25 cellular contexts compared by ENCODE assay signal in genomic region chr11:6548641-6549040, GRCh38. TPM values are rescaled to one million over a fixed set of nuclear protein-coding genes. Genes with fewer than 3 reads are reported as not detected.
DNase-seq lines count a peak whose midpoint lies in the region; ATAC-seq, FAIRE-seq and TF ChIP-seq lines count a peak whose summit lies in the region.
"Had no signal": no experiment of that assay in that cellular context is flagged by ENCODE, and none has a peak within 500 bp of the region (broad histone marks: within the 10 kb centered on the region; RNA-seq: fewer than 3 reads in every experiment).

No MANE protein-coding gene starts in this region.

- DNase-seq in GM12892 (ENCODE audit: insufficient read length) (no peak), SW480 (ENCODE audit: low spot score) (peak; percentile 6), endodermal cell (peak; percentile 57), osteoblast (ENCODE audit: insufficient read length, low spot score, missing footprints) (peak; percentile 73), NCI-H345 (lab: John Stamatoyannopoulos, UW) (no peak), OCI-M1 (lab: John Stamatoyannopoulos, UW) (no peak), GM13976 (ENCODE audit: low spot score) (no peak)
- DNase-seq: Caco-2; CD4-positive, CD25-positive, alpha-beta regulatory T cell; DMS79; EL; GDM1; GOT3; HFFc6 had no signal

- H4K20me1 ChIP-seq in osteoblast (ENCODE audit: insufficient read depth, low read length) = no peaks in the 10 kb centered on the region
- H4K20me1 ChIP-seq: BLaER1 had no signal

- no peak overlapping the region for H3K27ac Mint-ChIP-seq in endodermal cell
- H3K27ac Mint-ChIP-seq: B cell; CD8-positive, alpha-beta T cell; HFFc6 had no signal

- H3K27me3 ChIP-seq in endodermal cell (ENCODE audit: control insufficient read depth, insufficient read depth, low read length, poor library complexity, severe bottlenecking) (no peaks in the 10 kb centered on the region), osteoblast (ENCODE audit: insufficient read depth, low read length) (no peaks in the 10 kb centered on the region)
- H3K27me3 ChIP-seq: BLaER1 had no signal

- TF ChIP-seq POLR2A in GM12892 (IDR thresholded peaks at IDR 0.05; ENCODE audit: low read depth, low read length) = no peak

- H3K36me3 Mint-ChIP-seq in endodermal cell (ENCODE audit: low read depth) = peaks cover 2% of the 10 kb centered on the region

- TF ChIP-seq CTCF in endodermal cell (conservative IDR thresholded peaks at IDR 0.05) = no peak
- TF ChIP-seq CTCF in osteoblast (IDR thresholded peaks at IDR 0.05; ENCODE audit: extremely low read depth, low read depth, low read length) = no peak
- no peak for TF ChIP-seq CTCF in GM13976 (IDR thresholded peaks at IDR 0.05; ENCODE audit: borderline replicate concordance, control extremely low read depth, extremely low read depth, insufficient read depth, missing control alignments)

- H3K4me3 Mint-ChIP-seq in endodermal cell = no peak overlapping the region
- H3K4me3 Mint-ChIP-seq: B cell; CD4-positive, CD25-positive, alpha-beta regulatory T cell; CD8-positive, alpha-beta T cell; HFFc6 had no signal

- no peak overlapping the region for H3K4me3 ChIP-seq in endodermal cell (ENCODE audit: low read length)
- no peak overlapping the region for H3K4me3 ChIP-seq in osteoblast (ENCODE audit: insufficient read depth, low read length)
- H3K4me3 ChIP-seq: BLaER1, GM12878, HAP-1 had no signal

- H3K9me3 ChIP-seq in endodermal cell (ENCODE audit: control insufficient read depth, low read length) = no peaks in the 10 kb centered on the region
- no peaks in the 10 kb centered on the region for H3K9me3 ChIP-seq in osteoblast (ENCODE audit: low read depth, low read length)
- H3K9me3 ChIP-seq: BLaER1, Caco-2, HAP-1 had no signal

- no peak overlapping the region for H3K4me2 ChIP-seq in osteoblast (ENCODE audit: insufficient read depth, low read length)
- H3K4me2 ChIP-seq: BLaER1 had no signal

- no peak overlapping the region for H3K9ac ChIP-seq in endodermal cell (ENCODE audit: extremely low read depth, low read length, poor library complexity, severe bottlenecking)
- H3K9ac ChIP-seq: BLaER1 had no signal

- no peaks in the 10 kb centered on the region for H3K4me1 Mint-ChIP-seq in endodermal cell
- H3K4me1 Mint-ChIP-seq: B cell had no signal

- no peak for ATAC-seq in GM21717 (IDR thresholded peaks at IDR 0.05; ENCODE audit: unreplicated experiment)
- ATAC-seq: CD8-positive, alpha-beta T cell; GM12878 had no signal

- H3K79me2 ChIP-seq in osteoblast (ENCODE audit: insufficient read depth, low read length) = no peaks in the 10 kb centered on the region

- no peak overlapping the region for H2AFZ ChIP-seq in osteoblast (ENCODE audit: low read length)

- H3K27me3 Mint-ChIP-seq in endodermal cell (ENCODE audit: insufficient read depth) = no peaks in the 10 kb centered on the region
- H3K27me3 Mint-ChIP-seq: B cell; CD4-positive, CD25-positive, alpha-beta regulatory T cell had no signal

- H3K4me1 ChIP-seq in endodermal cell (ENCODE audit: control insufficient read depth, insufficient read depth, low read length) = no peaks in the 10 kb centered on the region
- H3K4me1 ChIP-seq in osteoblast (ENCODE audit: insufficient read depth, low read length) = no peaks in the 10 kb centered on the region
- H3K4me1 ChIP-seq: BLaER1, Caco-2, HAP-1 had no signal

- H3K27ac ChIP-seq in endodermal cell (ENCODE audit: low read depth, low read length) = no peak overlapping the region
- no peak overlapping the region for H3K27ac ChIP-seq in osteoblast (ENCODE audit: low read depth, low read length)
- H3K27ac ChIP-seq: 22Rv1, BLaER1, C4-2B had no signal

- in situ Hi-C loops in GM13976 (cut with MboI; ENCODE audit: low sequenced_read_pairs, unreplicated experiment) = no loop called here

- H3K36me3 ChIP-seq in endodermal cell (ENCODE audit: control insufficient read depth, insufficient read depth, low read length) (no peaks in the 10 kb centered on the region), osteoblast (ENCODE audit: insufficient read depth, low read length) (peaks cover 2% of the 10 kb centered on the region)
- H3K36me3 ChIP-seq: HAP-1 had no signal

- no peaks in the 10 kb centered on the region for H3K9me3 Mint-ChIP-seq in endodermal cell
- H3K9me3 Mint-ChIP-seq: CD4-positive, CD25-positive, alpha-beta regulatory T cell; CD8-positive, alpha-beta T cell; HFFc6 had no signal

- 88 to 93% methylated on average over 1 to 2 of the region's 3 CpGs for WGBS in endodermal cell (ENCODE audit: insufficient coverage in 1 of 2, insufficient read length in 1 of 2), 2 experiments

- FAIRE-seq in GM12892 (lab: Jason Lieb, UNC) = peak; percentile 24
- FAIRE-seq: A204.1, GM19239, H54 had no signal

RNA-seq across cellular contexts. Expression of gene DNHD1, which starts 51.6 kb away (rescaled TPM):
- polyA plus RNA-seq in GM12892 (2012; ENCODE audit: missing spikeins) = 20.4 TPM
- total RNA-seq in endodermal cell (10 to 100 TPM; 11.0 to 12.2 TPM), osteoblast (9.0 and 9.4 TPM in 2 replicates)
- 7.1 TPM for polyA plus RNA-seq in endodermal cell (2013, experiment 1 of 2)
- polyA plus RNA-seq in endodermal cell (2013, experiment 2 of 2) = 8.3 TPM

RNA-seq across cellular contexts. Expression of gene RRP8, which starts 54.8 kb away (rescaled TPM):
- 17.4 TPM for polyA plus RNA-seq in GM12892 (2012; ENCODE audit: missing spikeins)
- total RNA-seq in endodermal cell = 10 to 100 TPM; 11.0 to 12.8 TPM
- polyA plus RNA-seq in endodermal cell (2013, experiment 1 of 2) = 12.8 TPM
- 12.1 TPM for polyA plus RNA-seq in endodermal cell (2013, experiment 2 of 2)
- total RNA-seq in osteoblast = 7.2 and 10.6 TPM in 2 replicates

RNA-seq across cellular contexts. Expression of gene ILK, which starts 54.9 kb away (rescaled TPM):
- 72.8 TPM for polyA plus RNA-seq in GM12892 (2012; ENCODE audit: missing spikeins)
- total RNA-seq in endodermal cell (100 to 1,000 TPM; 125 to 136 TPM), osteoblast (151 and 176 TPM in 2 replicates)
- 117 TPM for polyA plus RNA-seq in endodermal cell (2013, experiment 1 of 2)
- polyA plus RNA-seq in endodermal cell (2013, experiment 2 of 2) = 112 TPM

Comparison
In these comparisons a context has a peak if more than half of its experiments do, and no peak if none do; other contexts are left out.
1. DNase-seq: peak in SW480 (single experiment), endodermal cell (single experiment) and osteoblast (single experiment); none in GM12892 (single experiment), NCI-H345 (single experiment), OCI-M1 (single experiment) and GM13976 (single experiment).